ENCODE assay signal across 1 cellular context in genomic region chr7:157404845-157405481, GRCh38.
TF ChIP-seq lines count a peak whose summit lies in the region.

No MANE protein-coding gene starts in this region.

TF ChIP-seq in K562, 482 proteins besides CTCF, POLR2A, EP300 and RAD21 (continued from another document and continues in another):
- TF ChIP-seq BRD4 (IDR thresholded peaks at IDR 0.05) (no peak), SUPT5H (IDR thresholded peaks at IDR 0.05) (no peak), ARID3B (CRISPR knock-in tag; IDR thresholded peaks at IDR 0.05; ENCODE audit: borderline replicate concordance) (no peak), ARID1B (IDR thresholded peaks at IDR 0.05) (peak; percentile 96), SP1 (CRISPR knock-in tag; IDR thresholded peaks at IDR 0.05) (peak; percentile 73), E2F3 (CRISPR knock-in tag; IDR thresholded peaks at IDR 0.05) (no peak), UBTF (IDR thresholded peaks at IDR 0.05; ENCODE audit: borderline replicate concordance in 1 of 2, low read depth in 2 of 2, low read length in 2 of 2) (0 out of 4 replicates have a peak, but pooled peaks of 1 of the 2 experiments have one; percentile 37), POLR2B (IDR thresholded peaks at IDR 0.05; ENCODE audit: low read depth, partially characterized antibody) (no peak), ASH1L (IDR thresholded peaks at IDR 0.05; ENCODE audit: borderline replicate concordance, low read depth, partially characterized antibody) (no peak), CHD2 (IDR thresholded peaks at IDR 0.05; ENCODE audit: low read depth, low read length) (no peak), CBX5 (IDR thresholded peaks at IDR 0.05; ENCODE audit: borderline replicate concordance, low read depth) (peak; percentile 70; the same call in 1 of the 2 replicates), GTF2F1 (IDR thresholded peaks at IDR 0.05; ENCODE audit: low read depth, low read length) (no peak), YY1 (IDR thresholded peaks at IDR 0.05; ENCODE audit: borderline replicate concordance in 1 of 3, control insufficient read depth in 1 of 3, extremely low read depth in 1 of 3, insufficient read depth in 3 of 3, insufficient read length in 1 of 3, insufficient replicate concordance in 2 of 3, low read depth in 1 of 3, low read length in 2 of 3) (peak in 1 of 3 experiments; percentile 15), ATF7 (IDR thresholded peaks at IDR 0.05) (peak; percentile 94), TFAP4 (CRISPR knock-in tag; IDR thresholded peaks at IDR 0.05; ENCODE audit: borderline replicate concordance) (peak; percentile 93), XRCC5 (IDR thresholded peaks at IDR 0.05; ENCODE audit: low read depth, low read length) (0 out of 2 replicates have a peak, but pooled peaks have one; percentile 61), ZNF431 (CRISPR knock-in tag; IDR thresholded peaks at IDR 0.05) (no peak), ELF2 (CRISPR knock-in tag; IDR thresholded peaks at IDR 0.05) (no peak), ZNF224 (CRISPR knock-in tag; IDR thresholded peaks at IDR 0.05) (no peak), DDX20 (tag; IDR thresholded peaks at IDR 0.05; ENCODE audit: low read depth) (no peak), ZBTB8A (IDR thresholded peaks at IDR 0.05; ENCODE audit: partially characterized antibody) (no peak), EGR1 (conservative IDR thresholded peaks at IDR 0.05) (peak; percentile 84), KHSRP (IDR thresholded peaks at IDR 0.05) (no peak), ZNF75A (CRISPR knock-in tag; IDR thresholded peaks at IDR 0.05) (peak; percentile 77), DPF2 (IDR thresholded peaks at IDR 0.05) (peak; percentile 99), ZNF253 (CRISPR knock-in tag; conservative IDR thresholded peaks at IDR 0.05) (no peak), CREB1 (IDR thresholded peaks at IDR 0.05) (peak; percentile 77), CREB1 (CRISPR knock-in tag; IDR thresholded peaks at IDR 0.05) (0 out of 2 replicates have a peak, but pooled peaks have one; percentile 60), HMBOX1 (IDR thresholded peaks at IDR 0.05) (no peak; the same call in 1 of the 2 replicates), PCBP1 (IDR thresholded peaks at IDR 0.05; ENCODE audit: low read depth, low read length, poor library complexity, severe bottlenecking) (no peak), DACH1 (IDR thresholded peaks at IDR 0.05; ENCODE audit: partially characterized antibody) (peak; percentile 94), ZNF830 (CRISPR knock-in tag; IDR thresholded peaks at IDR 0.05) (no peak), SMARCC2 (IDR thresholded peaks at IDR 0.05; ENCODE audit: low read depth) (peak; percentile 95), HINFP (tag; conservative IDR thresholded peaks at IDR 0.05; ENCODE audit: low read depth) (no peak), ZFPM2 (CRISPR knock-in tag; IDR thresholded peaks at IDR 0.05) (0 out of 2 replicates have a peak, but pooled peaks have one; percentile 68), POLR2AphosphoS5 (IDR thresholded peaks at IDR 0.05; ENCODE audit: control insufficient read depth, insufficient read depth, low read depth, low read length) (peak; percentile 63; the same call in 1 of the 2 replicates), FOS (IDR thresholded peaks at IDR 0.05; ENCODE audit: extremely low read depth, insufficient read length) (peak; percentile 74), IRF9 (tag; IDR thresholded peaks at IDR 0.05) (peak; percentile 98), STAT6 (CRISPR knock-in tag; IDR thresholded peaks at IDR 0.05) (peak; percentile 58), ZNF655 (CRISPR knock-in tag; IDR thresholded peaks at IDR 0.05) (no peak)
- TF ChIP-seq, protein P1, sequence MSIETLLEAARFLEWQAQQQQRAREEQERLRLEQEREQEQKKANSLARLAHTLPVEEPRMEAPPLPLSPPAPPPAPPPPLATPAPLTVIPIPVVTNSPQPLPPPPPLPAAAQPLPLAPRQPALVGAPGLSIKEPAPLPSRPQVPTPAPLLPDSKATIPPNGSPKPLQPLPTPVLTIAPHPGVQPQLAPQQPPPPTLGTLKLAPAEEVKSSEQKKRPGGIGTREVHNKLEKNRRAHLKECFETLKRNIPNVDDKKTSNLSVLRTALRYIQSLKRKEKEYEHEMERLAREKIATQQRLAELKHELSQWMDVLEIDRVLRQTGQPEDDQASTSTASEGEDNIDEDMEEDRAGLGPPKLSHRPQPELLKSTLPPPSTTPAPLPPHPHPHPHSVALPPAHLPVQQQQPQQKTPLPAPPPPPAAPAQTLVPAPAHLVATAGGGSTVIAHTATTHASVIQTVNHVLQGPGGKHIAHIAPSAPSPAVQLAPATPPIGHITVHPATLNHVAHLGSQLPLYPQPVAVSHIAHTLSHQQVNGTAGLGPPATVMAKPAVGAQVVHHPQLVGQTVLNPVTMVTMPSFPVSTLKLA (conservative IDR thresholded peaks at IDR 0.05), result peak; percentile 99 to 100
- TF ChIP-seq, protein P2, sequence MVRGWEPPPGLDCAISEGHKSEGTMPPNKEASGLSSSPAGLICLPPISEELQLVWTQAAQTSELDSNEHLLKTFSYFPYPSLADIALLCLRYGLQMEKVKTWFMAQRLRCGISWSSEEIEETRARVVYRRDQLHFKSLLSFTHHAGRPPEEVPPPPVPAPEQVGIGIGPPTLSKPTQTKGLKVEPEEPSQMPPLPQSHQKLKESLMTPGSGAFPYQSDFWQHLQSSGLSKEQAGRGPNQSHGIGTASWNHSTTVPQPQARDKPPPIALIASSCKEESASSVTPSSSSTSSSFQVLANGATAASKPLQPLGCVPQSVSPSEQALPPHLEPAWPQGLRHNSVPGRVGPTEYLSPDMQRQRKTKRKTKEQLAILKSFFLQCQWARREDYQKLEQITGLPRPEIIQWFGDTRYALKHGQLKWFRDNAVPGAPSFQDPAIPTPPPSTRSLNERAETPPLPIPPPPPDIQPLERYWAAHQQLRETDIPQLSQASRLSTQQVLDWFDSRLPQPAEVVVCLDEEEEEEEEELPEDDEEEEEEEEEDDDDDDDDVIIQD (CRISPR knock-in tag; IDR thresholded peaks at IDR 0.05), result no peak
